ENCODE assay signal across 8 cellular contexts in genomic region chr1:155196103-155196892, GRCh38. TPM values are rescaled to one million over a fixed set of nuclear protein-coding genes. Genes with fewer than 3 reads are reported as not detected.
DNase-seq lines count a peak whose midpoint lies in the region; ATAC-seq and TF ChIP-seq lines count a peak whose summit lies in the region.

No MANE protein-coding gene starts in this region.

- no peaks in the 10 kb centered on the region for H3K9me3 Mint-ChIP-seq in naive thymus-derived CD8-positive, alpha-beta T cell

- no peaks in the 10 kb centered on the region for H3K36me3 Mint-ChIP-seq in naive thymus-derived CD8-positive, alpha-beta T cell

- POLR2A ChIA-PET in HEK293 (lab: Yijun Ruan, JAX) = interaction anchor here (0.6 to 1.2 kb wide), 3 partner anchors 13 to 1308 kb away, joined by 3 to 4 read pairs (median 3); no protein-coding TSS in a partner anchor
- POLR2A ChIA-PET in naive thymus-derived CD8-positive, alpha-beta T cell (lab: Charles Lee) = interaction anchor here (1.2 to 5.1 kb wide), 4 partner anchors 12 to 48 kb away, joined by 3 to 150 read pairs (median 46); partner anchors contain the start of genes KRTCAP2, MTX1, THBS3 and TRIM46

- H3K27ac Mint-ChIP-seq in naive thymus-derived CD8-positive, alpha-beta T cell = peak overlapping the region; percentile 24 to 100 (median 96)

- H3K36me3 ChIP-seq in HEK293 (ENCODE audit: control insufficient read depth in 2 of 2, insufficient read depth in 1 of 2, low read length in 2 of 2) (peaks cover 0 to 45% of the 10 kb centered on the region in 2 experiments; a peak in 1 of 3 replicates), MG63 (no peaks in the 10 kb centered on the region)

- H3K4me1 ChIP-seq in HEK293 (ENCODE audit: control insufficient read depth, insufficient read depth, low read length) = peaks cover 3% of the 10 kb centered on the region; the same call in 1 of the 2 replicates

- TF ChIP-seq CTCF in AG09309 (IDR thresholded peaks at IDR 0.05; ENCODE audit: control insufficient read depth, insufficient read depth, low read depth, low read length, missing control alignments) (no peak), HEK293 (tag by site-specific recombination; IDR thresholded peaks at IDR 0.05) (no peak)

- peak overlapping the region in 7 of 10 donors; percentile 54 to 97 (median 77) for H3K4me3 Mint-ChIP-seq in naive thymus-derived CD8-positive, alpha-beta T cell

- H3K27ac ChIP-seq in HEK293 (ENCODE audit: extremely low read depth, low read depth, low read length) = no peak overlapping the region

- peaks cover 0 to 2% (median 0%) of the 10 kb centered on the region in 5 donors for H3K27me3 Mint-ChIP-seq in naive thymus-derived CD8-positive, alpha-beta T cell

- DNase-seq in AG09309 (ENCODE audit: low read depth) (no peak), ecto neural progenitor cell (ENCODE audit: low spot score) (peak; percentile 90), NOMO-1 treated with DMSO at 0.1 percent for 48 hours (lab: John Stamatoyannopoulos, UW; ENCODE audit: unreplicated experiment) (no peak), MG63 (no peak), inferior parietal cortex (ENCODE audit: extremely low spot score) (no peak)
- peak in 1 of 10 donors; percentile 49 for DNase-seq in naive thymus-derived CD8-positive, alpha-beta T cell

- H3K4me3 ChIP-seq in AG09309 (ENCODE audit: control insufficient read depth, low read depth, low read length) (peak overlapping the region; percentile 8; the same call in 1 of the 2 replicates), HEK293 (ENCODE audit: low read depth, low read length) (no peak overlapping the region), MG63 (no peak overlapping the region)

- H3K27me3 ChIP-seq in MG63 = no peaks in the 10 kb centered on the region

- TF ChIP-seq POLR2A in GM18505 (IDR thresholded peaks at IDR 0.05; ENCODE audit: borderline replicate concordance, extremely low read depth, insufficient read depth, insufficient read length) = no peak

- ATAC-seq in naive thymus-derived CD8-positive, alpha-beta T cell = no peak
- no peak for ATAC-seq in GM18505 (IDR thresholded peaks at IDR 0.05; ENCODE audit: unreplicated experiment)

- H3K4me1 Mint-ChIP-seq in naive thymus-derived CD8-positive, alpha-beta T cell = peaks cover 18 to 33% (median 26%) of the 10 kb centered on the region in 4 donors

- no peaks in the 10 kb centered on the region for H3K9me3 ChIP-seq in HEK293 (ENCODE audit: control insufficient read depth, insufficient read depth, low read depth, low read length)
- H3K9me3 ChIP-seq in MG63 = no peaks in the 10 kb centered on the region

- CTCF ChIA-PET in HEK293 (lab: Yijun Ruan, JAX) = interaction anchor here (0.9 to 3.3 kb wide), 3 partner anchors 11 to 54 kb away, joined by 5 to 13 read pairs (median 9); partner anchors contain the start of genes KRTCAP2 and THBS3

TF ChIP-seq in HEK293, 187 proteins besides CTCF, POLR2A, EP300 and RAD21:
- 0 out of 2 replicates have a peak, but pooled peaks have one; percentile 32 for TF ChIP-seq ZBTB48 (tag by site-specific recombination; IDR thresholded peaks at IDR 0.05)
- no peak for TF ChIP-seq BCL11A (tag by site-specific recombination; IDR thresholded peaks at IDR 0.05; ENCODE audit: low read depth)
- no peak for TF ChIP-seq ZNF155 (tag by site-specific recombination; IDR thresholded peaks at IDR 0.05)
- TF ChIP-seq ZNF274 (IDR thresholded peaks at IDR 0.05; ENCODE audit: low read length) = no peak
- TF ChIP-seq ZNF274 (tag by site-specific recombination; IDR thresholded peaks at IDR 0.05; ENCODE audit: borderline replicate concordance) = no peak
- TF ChIP-seq, protein P1, sequence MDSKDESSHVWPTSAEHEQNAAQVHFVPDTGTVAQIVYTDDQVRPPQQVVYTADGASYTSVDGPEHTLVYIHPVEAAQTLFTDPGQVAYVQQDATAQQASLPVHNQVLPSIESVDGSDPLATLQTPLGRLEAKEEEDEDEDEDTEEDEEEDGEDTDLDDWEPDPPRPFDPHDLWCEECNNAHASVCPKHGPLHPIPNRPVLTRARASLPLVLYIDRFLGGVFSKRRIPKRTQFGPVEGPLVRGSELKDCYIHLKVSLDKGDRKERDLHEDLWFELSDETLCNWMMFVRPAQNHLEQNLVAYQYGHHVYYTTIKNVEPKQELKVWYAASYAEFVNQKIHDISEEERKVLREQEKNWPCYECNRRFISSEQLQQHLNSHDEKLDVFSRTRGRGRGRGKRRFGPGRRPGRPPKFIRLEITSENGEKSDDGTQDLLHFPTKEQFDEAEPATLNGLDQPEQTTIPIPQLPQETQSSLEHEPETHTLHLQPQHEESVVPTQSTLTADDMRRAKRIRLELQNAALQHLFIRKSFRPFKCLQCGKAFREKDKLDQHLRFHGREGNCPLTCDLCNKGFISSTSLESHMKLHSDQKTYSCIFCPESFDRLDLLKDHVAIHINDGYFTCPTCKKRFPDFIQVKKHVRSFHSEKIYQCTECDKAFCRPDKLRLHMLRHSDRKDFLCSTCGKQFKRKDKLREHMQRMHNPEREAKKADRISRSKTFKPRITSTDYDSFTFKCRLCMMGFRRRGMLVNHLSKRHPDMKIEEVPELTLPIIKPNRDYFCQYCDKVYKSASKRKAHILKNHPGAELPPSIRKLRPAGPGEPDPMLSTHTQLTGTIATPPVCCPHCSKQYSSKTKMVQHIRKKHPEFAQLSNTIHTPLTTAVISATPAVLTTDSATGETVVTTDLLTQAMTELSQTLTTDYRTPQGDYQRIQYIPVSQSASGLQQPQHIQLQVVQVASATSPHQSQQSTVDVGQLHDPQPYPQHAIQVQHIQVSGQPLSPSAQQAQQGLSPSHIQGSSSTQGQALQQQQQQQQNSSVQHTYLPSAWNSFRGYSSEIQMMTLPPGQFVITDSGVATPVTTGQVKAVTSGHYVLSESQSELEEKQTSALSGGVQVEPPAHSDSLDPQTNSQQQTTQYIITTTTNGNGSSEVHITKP (tag by site-specific recombination; IDR thresholded peaks at IDR 0.05) = peak; percentile 8; the same call in 1 of the 2 replicates
- no peak for TF ChIP-seq ZNF133 (tag by site-specific recombination; IDR thresholded peaks at IDR 0.05)
- no peak for TF ChIP-seq ZNF292 (tag by site-specific recombination; IDR thresholded peaks at IDR 0.05; ENCODE audit: borderline replicate concordance, low read depth)
- TF ChIP-seq, protein P2, sequence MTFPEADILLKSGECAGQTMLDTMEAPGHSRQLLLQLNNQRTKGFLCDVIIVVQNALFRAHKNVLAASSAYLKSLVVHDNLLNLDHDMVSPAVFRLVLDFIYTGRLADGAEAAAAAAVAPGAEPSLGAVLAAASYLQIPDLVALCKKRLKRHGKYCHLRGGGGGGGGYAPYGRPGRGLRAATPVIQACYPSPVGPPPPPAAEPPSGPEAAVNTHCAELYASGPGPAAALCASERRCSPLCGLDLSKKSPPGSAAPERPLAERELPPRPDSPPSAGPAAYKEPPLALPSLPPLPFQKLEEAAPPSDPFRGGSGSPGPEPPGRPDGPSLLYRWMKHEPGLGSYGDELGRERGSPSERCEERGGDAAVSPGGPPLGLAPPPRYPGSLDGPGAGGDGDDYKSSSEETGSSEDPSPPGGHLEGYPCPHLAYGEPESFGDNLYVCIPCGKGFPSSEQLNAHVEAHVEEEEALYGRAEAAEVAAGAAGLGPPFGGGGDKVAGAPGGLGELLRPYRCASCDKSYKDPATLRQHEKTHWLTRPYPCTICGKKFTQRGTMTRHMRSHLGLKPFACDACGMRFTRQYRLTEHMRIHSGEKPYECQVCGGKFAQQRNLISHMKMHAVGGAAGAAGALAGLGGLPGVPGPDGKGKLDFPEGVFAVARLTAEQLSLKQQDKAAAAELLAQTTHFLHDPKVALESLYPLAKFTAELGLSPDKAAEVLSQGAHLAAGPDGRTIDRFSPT (tag by site-specific recombination; IDR thresholded peaks at IDR 0.05) = no peak
- no peak for TF ChIP-seq TCF7L2 (IDR thresholded peaks at IDR 0.05; ENCODE audit: borderline replicate concordance, low read depth, low read length)

RNA-seq across cellular contexts. Expression of gene THBS3, which starts 11.4 kb away (rescaled TPM):
- 10 to 100 TPM; 36.8 to 37.9 TPM for total RNA-seq in naive thymus-derived CD8-positive, alpha-beta T cell
- 1 to 10 TPM; 1.2 to 3.8 (median 3.0) TPM for polyA plus RNA-seq in naive thymus-derived CD8-positive, alpha-beta T cell
- 9.1 and 11.0 TPM in 2 replicates for total RNA-seq in MG63 (2014; rRNA removed; shearing (Covaris generic); ENCODE audit: low replicate concordance)

RNA-seq across cellular contexts. Expression of gene MTX1, which starts 12.2 kb away (rescaled TPM):
- total RNA-seq in naive thymus-derived CD8-positive, alpha-beta T cell = 10 to 100 TPM; 26.9 to 27.1 TPM
- polyA plus RNA-seq in naive thymus-derived CD8-positive, alpha-beta T cell = 10 to 100 TPM; 45.8 to 50.7 (median 48.5) TPM
- total RNA-seq in MG63 (2014; rRNA removed; shearing (Covaris generic); ENCODE audit: low replicate concordance) = 97.2 and 100 TPM in 2 replicates

RNA-seq across cellular contexts. Expression of gene TRIM46, which starts 22.6 kb away (rescaled TPM):
- 1 to 10 TPM; 4.0 to 4.1 TPM for total RNA-seq in naive thymus-derived CD8-positive, alpha-beta T cell
- polyA plus RNA-seq in naive thymus-derived CD8-positive, alpha-beta T cell = under 1 TPM; 0.40 to 0.92 (median 0.60) TPM
- not detected in 2 replicates for total RNA-seq in MG63 (2014; rRNA removed; shearing (Covaris generic); ENCODE audit: low replicate concordance)

RNA-seq across cellular contexts. Expression of gene KRTCAP2, which starts 23.2 kb away (rescaled TPM):
- 100 to 1,000 TPM; 148 to 152 TPM for total RNA-seq in naive thymus-derived CD8-positive, alpha-beta T cell
- 100 to 1,000 TPM; 453 to 495 (median 490) TPM for polyA plus RNA-seq in naive thymus-derived CD8-positive, alpha-beta T cell
- total RNA-seq in MG63 (2014; rRNA removed; shearing (Covaris generic); ENCODE audit: low replicate concordance) = 220 and 236 TPM in 2 replicates

RNA-seq across cellular contexts. Expression of gene DPM3, which starts 56.0 kb away (rescaled TPM):
- 10 to 100 TPM; 45.2 to 59.8 TPM for total RNA-seq in naive thymus-derived CD8-positive, alpha-beta T cell
- polyA plus RNA-seq in naive thymus-derived CD8-positive, alpha-beta T cell = 100 to 1,000 TPM; 103 to 159 (median 159) TPM
- total RNA-seq in MG63 (2014; rRNA removed; shearing (Covaris generic); ENCODE audit: low replicate concordance) = 48.9 TPM in 1 of 2 replicates, not detected in the other
